8 cellular contexts compared by ENCODE assay signal in genomic region chr20:58891686-58892125, GRCh38. TPM values are rescaled to one million over a fixed set of nuclear protein-coding genes. Genes with fewer than 3 reads are reported as not detected.
A peak's percentile ranks its signal among the peaks of the same experiment; 100 is the strongest.
DNase-seq lines count a peak whose midpoint lies in the region; ATAC-seq, FAIRE-seq and TF ChIP-seq lines count a peak whose summit lies in the region.

No MANE protein-coding gene starts in this region.

- FAIRE-seq in A549 (lab: Jason Lieb, UNC) = no peak
- no peak for FAIRE-seq in H54 (lab: Jason Lieb, UNC)

- BruUV-seq in Panc1 (replicated peaks; lab: Mats Ljungman, UMichigan) = no TSS peak

- intact Hi-C loops in Panc1 (cut with micrococcal nuclease; ENCODE audit: unreplicated experiment) = loop anchor here (10.0 kb wide), 1 partner anchor 93 kb away; the partner anchor contains the start of gene NELFCD

- peak in 1 of 2 experiments; percentile 41; a peak in 3 of 6 replicates for ATAC-seq in A549
- peak; percentile 8 for ATAC-seq in Panc1
- no peak for ATAC-seq in GM18868 (IDR thresholded peaks at IDR 0.05; ENCODE audit: unreplicated experiment)

- H3K27ac ChIP-seq in A549 (peak overlapping the region; percentile 93 to 99), Panc1 (ENCODE audit: low read length) (peak overlapping the region; percentile 91)

- H3K27me3 ChIP-seq in Panc1 (ENCODE audit: control insufficient read depth, insufficient read depth, low read length) = no peaks in the 10 kb centered on the region

- H3K36me3 ChIP-seq in Panc1 (ENCODE audit: control insufficient read depth, insufficient read depth, low read length) = peaks cover 2% of the 10 kb centered on the region; the same call in 1 of the 2 replicates

- no peak for TF ChIP-seq EP300 in A549 (IDR thresholded peaks at IDR 0.05)

- H3K4me2 ChIP-seq in A549 = peak overlapping the region; percentile 77

- in situ Hi-C loops in Panc1 (cut with HindIII; ENCODE audit: low pct_unique_long_range_greater_than_20kb, low sequenced_read_pairs) = no loop called here
- in situ Hi-C loops in astrocyte of the cerebellum (cut with HindIII; ENCODE audit: low sequenced_read_pairs) = no loop called here

- whole genome bisulfite sequencing in A549 (ENCODE audit: missing lambda C conversion rate) = no CpG with 5 or more reads among the region's 63 CpGs

- POLR2A ChIA-PET in A549 (lab: Yijun Ruan, JAX) (interaction anchor here (1.4 kb wide), 1 partner anchor 141 kb away, joined by 9 read pairs; the partner anchor contains the start of gene ATP5F1E), Panc1 (lab: Charles Lee) (interaction anchor here (0.6 kb wide), 1 partner anchor 610 kb away, joined by 8 read pairs; no protein-coding TSS in a partner anchor)

- H3K9me3 ChIP-seq in A549 (no peaks in the 10 kb centered on the region), Panc1 (ENCODE audit: control insufficient read depth, insufficient read depth, low read depth, low read length) (no peaks in the 10 kb centered on the region)

- TF ChIP-seq CTCF in A549 (IDR thresholded peaks at IDR 0.05) (no peak), Panc1 (IDR thresholded peaks at IDR 0.05) (no peak), astrocyte of the cerebellum (IDR thresholded peaks at IDR 0.05; ENCODE audit: low read depth, low read length, missing control alignments) (no peak)

- peak; percentile 37 to 42 for DNase-seq in A549 (ENCODE audit: low read depth in 1 of 2, low spot score in 1 of 2)
- peak; percentile 61 for DNase-seq in H54 (ENCODE audit: insufficient read length, low spot score)
- no peak for DNase-seq in Panc1 (ENCODE audit: low read depth, low spot score)
- DNase-seq in astrocyte of the cerebellum (ENCODE audit: low read depth) = no peak
- DNase-seq in iris pigment epithelial cell (ENCODE audit: low read depth) = peak; percentile 54
- peak; percentile 16 for DNase-seq in stimulated activated CD4-positive, alpha-beta T cell treated with anti-CD3 and anti-CD28 coated beads, Interleukin-2, amount 100 ng/mL, for 4 hours (ENCODE audit: low read depth)
- DNase-seq in HuH-7.5 (ENCODE audit: low spot score) = no peak

- H3K4me1 ChIP-seq in A549 = peaks cover 34% of the 10 kb centered on the region
- peaks cover 35% of the 10 kb centered on the region for H3K4me1 ChIP-seq in Panc1 (ENCODE audit: control insufficient read depth, insufficient read depth, low read length)

- CTCF ChIA-PET in A549 (lab: Yijun Ruan, JAX) (interaction anchor here (1.1 kb wide), 1 partner anchor 513 kb away, joined by 4 read pairs; no protein-coding TSS in a partner anchor), Panc1 (lab: Charles Lee) (interaction anchor here (0.6 kb wide), 2 partner anchors 76 to 370 kb away, joined by 3 to 4 read pairs; no protein-coding TSS in a partner anchor)

- no peak for TF ChIP-seq RAD21 in A549 (conservative IDR thresholded peaks at IDR 0.05 in 1 of 2, IDR thresholded peaks at IDR 0.05 in 1 of 2)

- peak overlapping the region; percentile 99 for H3K4me3 ChIP-seq in A549
- H3K4me3 ChIP-seq in Panc1 (ENCODE audit: low read depth in 2 of 2, low read length in 2 of 2) = peak overlapping the region; percentile 68 to 77
- H3K4me3 ChIP-seq in astrocyte of the cerebellum (ENCODE audit: low read depth, low read length) = peak overlapping the region; percentile 88

- TF ChIP-seq POLR2A in A549 (IDR thresholded peaks at IDR 0.05; ENCODE audit: low read length) (no peak), H54 (IDR thresholded peaks at IDR 0.05; ENCODE audit: low read depth, low read length) (no peak)

TF ChIP-seq in A549, 52 proteins besides CTCF, POLR2A, EP300 and RAD21:
- TF ChIP-seq RCOR1 (IDR thresholded peaks at IDR 0.05; ENCODE audit: low read depth, low read length) (no peak), NFE2L2 (conservative IDR thresholded peaks at IDR 0.05; ENCODE audit: low read length) (no peak), GATA3 (IDR thresholded peaks at IDR 0.05; ENCODE audit: borderline replicate concordance) (no peak), JUNB (IDR thresholded peaks at IDR 0.05) (no peak), FOXS1 (CRISPR knock-in tag; IDR thresholded peaks at IDR 0.05) (no peak), ZNF302 (CRISPR knock-in tag; IDR thresholded peaks at IDR 0.05) (no peak), JUN (IDR thresholded peaks at IDR 0.05) (0 out of 5 replicates have a peak, but pooled peaks of 1 of the 2 experiments have one; percentile 8), REST (IDR thresholded peaks at IDR 0.05) (no peak), ZSCAN20 (CRISPR knock-in tag; IDR thresholded peaks at IDR 0.05) (no peak)

RNA-seq across cellular contexts. Expression of gene GNAS, which starts 39.2 kb away (rescaled TPM):
- polyA plus RNA-seq in A549 (2011; rRNA removed) = 534 and 738 TPM in 2 replicates
- 1,323 and 1,403 TPM in 2 replicates for polyA plus RNA-seq in A549 (2012; cell fraction: cytosol; rRNA removed)
- polyA plus RNA-seq in A549 (2012; cell fraction: nucleus; rRNA removed) = 944 and 1,281 TPM in 2 replicates
- 507 to 621 TPM (median 600 TPM) in 3 replicates for polyA plus RNA-seq in A549 (2017; fragmentation: RNase III; extraction: RNeasy Plus Mini Kit Qiagen cat#74134 plus additional on column Dnase treatment)
- 1,221 and 1,341 TPM in 2 replicates for polyA minus RNA-seq in A549 (2011; rRNA and poly(A)+ RNA removed)
- 756 TPM for total RNA-seq in Panc1 (2021; ENCODE audit: unreplicated experiment)
- polyA plus RNA-seq in Panc1 (2012; ENCODE audit: insufficient read length) = 1,834 TPM

RNA-seq across cellular contexts. Expression of gene GNAS-AS1, which starts 41.0 kb away (rescaled TPM):
- polyA plus RNA-seq in A549 (2011; rRNA removed) = not detected in 2 replicates
- polyA plus RNA-seq in A549 (2012; cell fraction: cytosol; rRNA removed) = not detected in 2 replicates
- polyA plus RNA-seq in A549 (2012; cell fraction: nucleus; rRNA removed) = not detected in 2 replicates
- polyA plus RNA-seq in A549 (2017; fragmentation: RNase III; extraction: RNeasy Plus Mini Kit Qiagen cat#74134 plus additional on column Dnase treatment) = not detected in 3 replicates
- not detected in 2 replicates for polyA minus RNA-seq in A549 (2011; rRNA and poly(A)+ RNA removed)
- total RNA-seq in Panc1 (2021; ENCODE audit: unreplicated experiment) = not detected
- not detected for polyA plus RNA-seq in Panc1 (2012; ENCODE audit: insufficient read length)

Comparison
In these comparisons a context has a peak if more than half of its experiments do, and no peak if none do; other contexts are left out.
1. DNase-seq: peak in A549 (2 of 2), H54 (single experiment), iris pigment epithelial cell (single experiment) and stimulated activated CD4-positive, alpha-beta T cell treated with anti-CD3 and anti-CD28 coated beads, Interleukin-2, amount 100 ng/mL, for 4 hours (single experiment); none in Panc1 (single experiment), astrocyte of the cerebellum (single experiment) and HuH-7.5 (single experiment).
2. Peak in every context shown above with its lines, with median percentiles within 50 percentile points of each other: H3K4me3 ChIP-seq.